ENCODE assay signal across 1 cellular context in the genomic region with DNA sequence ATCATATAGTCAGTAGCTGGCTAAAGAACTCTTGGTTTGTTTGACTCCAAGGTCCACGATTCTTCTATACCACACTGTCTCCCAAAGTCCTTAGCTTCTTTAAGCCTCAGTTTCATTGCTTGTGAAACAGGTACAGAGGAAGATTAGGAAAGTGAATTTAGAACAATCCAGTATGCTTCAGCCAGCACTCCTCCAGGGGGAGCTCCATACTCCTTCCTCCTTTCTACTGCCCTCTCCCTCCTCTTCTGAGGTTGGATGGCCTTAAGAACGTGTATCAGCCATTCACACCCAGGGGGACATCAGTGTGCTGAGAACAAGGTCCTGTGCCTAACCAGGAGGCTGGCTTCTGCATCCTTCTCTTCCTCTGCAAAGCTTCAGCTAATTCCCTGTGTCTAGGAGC.
TF ChIP-seq lines count a peak whose summit lies in the region.

No MANE protein-coding gene starts in this region.

TF ChIP-seq in GM23338, 12 proteins besides CTCF, POLR2A, EP300 and RAD21 (continued from another document):
- TF ChIP-seq, protein P1, sequence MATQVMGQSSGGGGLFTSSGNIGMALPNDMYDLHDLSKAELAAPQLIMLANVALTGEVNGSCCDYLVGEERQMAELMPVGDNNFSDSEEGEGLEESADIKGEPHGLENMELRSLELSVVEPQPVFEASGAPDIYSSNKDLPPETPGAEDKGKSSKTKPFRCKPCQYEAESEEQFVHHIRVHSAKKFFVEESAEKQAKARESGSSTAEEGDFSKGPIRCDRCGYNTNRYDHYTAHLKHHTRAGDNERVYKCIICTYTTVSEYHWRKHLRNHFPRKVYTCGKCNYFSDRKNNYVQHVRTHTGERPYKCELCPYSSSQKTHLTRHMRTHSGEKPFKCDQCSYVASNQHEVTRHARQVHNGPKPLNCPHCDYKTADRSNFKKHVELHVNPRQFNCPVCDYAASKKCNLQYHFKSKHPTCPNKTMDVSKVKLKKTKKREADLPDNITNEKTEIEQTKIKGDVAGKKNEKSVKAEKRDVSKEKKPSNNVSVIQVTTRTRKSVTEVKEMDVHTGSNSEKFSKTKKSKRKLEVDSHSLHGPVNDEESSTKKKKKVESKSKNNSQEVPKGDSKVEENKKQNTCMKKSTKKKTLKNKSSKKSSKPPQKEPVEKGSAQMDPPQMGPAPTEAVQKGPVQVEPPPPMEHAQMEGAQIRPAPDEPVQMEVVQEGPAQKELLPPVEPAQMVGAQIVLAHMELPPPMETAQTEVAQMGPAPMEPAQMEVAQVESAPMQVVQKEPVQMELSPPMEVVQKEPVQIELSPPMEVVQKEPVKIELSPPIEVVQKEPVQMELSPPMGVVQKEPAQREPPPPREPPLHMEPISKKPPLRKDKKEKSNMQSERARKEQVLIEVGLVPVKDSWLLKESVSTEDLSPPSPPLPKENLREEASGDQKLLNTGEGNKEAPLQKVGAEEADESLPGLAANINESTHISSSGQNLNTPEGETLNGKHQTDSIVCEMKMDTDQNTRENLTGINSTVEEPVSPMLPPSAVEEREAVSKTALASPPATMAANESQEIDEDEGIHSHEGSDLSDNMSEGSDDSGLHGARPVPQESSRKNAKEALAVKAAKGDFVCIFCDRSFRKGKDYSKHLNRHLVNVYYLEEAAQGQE (IDR thresholded peaks at IDR 0.05; ENCODE audit: unreplicated experiment): no peak
TF ChIP-seq in GM23338: peak in this region for 1.
